1 cellular context compared by ENCODE assay signal in the genomic region with DNA sequence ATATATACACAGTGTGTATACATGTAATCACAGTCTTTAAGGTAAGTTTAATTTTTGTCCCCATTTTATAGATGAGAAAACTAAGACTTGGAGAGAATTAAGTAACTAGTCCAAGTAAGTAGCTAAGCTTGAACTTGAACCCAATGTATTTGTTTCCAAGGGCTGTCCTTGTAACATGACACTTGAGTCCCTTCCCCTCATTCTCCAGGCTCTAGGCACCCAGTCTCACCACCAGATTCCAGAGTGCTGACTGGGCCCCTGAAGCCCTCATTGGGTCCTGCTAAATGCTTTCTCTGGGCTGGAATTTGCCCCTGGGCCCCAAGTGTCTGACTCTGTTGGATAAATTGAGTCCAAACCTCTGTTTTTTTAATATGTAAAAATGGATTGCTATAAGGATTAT.
A peak's percentile ranks its signal among the peaks of the same experiment; 100 is the strongest.
TF ChIP-seq lines count a peak whose summit lies in the region.

No MANE protein-coding gene starts in this region.

TF ChIP-seq in IMR-90, 13 proteins besides CTCF, POLR2A, EP300 and RAD21:
- TF ChIP-seq MAZ (IDR thresholded peaks at IDR 0.05; ENCODE audit: borderline replicate concordance, low read depth, low read length) (no peak), RCOR1 (IDR thresholded peaks at IDR 0.05; ENCODE audit: insufficient replicate concordance, low read length) (peak; percentile 59), BHLHE40 (IDR thresholded peaks at IDR 0.05; ENCODE audit: low read depth, low read length) (no peak)
